ENCODE assay signal across 1 cellular context in the genomic region with DNA sequence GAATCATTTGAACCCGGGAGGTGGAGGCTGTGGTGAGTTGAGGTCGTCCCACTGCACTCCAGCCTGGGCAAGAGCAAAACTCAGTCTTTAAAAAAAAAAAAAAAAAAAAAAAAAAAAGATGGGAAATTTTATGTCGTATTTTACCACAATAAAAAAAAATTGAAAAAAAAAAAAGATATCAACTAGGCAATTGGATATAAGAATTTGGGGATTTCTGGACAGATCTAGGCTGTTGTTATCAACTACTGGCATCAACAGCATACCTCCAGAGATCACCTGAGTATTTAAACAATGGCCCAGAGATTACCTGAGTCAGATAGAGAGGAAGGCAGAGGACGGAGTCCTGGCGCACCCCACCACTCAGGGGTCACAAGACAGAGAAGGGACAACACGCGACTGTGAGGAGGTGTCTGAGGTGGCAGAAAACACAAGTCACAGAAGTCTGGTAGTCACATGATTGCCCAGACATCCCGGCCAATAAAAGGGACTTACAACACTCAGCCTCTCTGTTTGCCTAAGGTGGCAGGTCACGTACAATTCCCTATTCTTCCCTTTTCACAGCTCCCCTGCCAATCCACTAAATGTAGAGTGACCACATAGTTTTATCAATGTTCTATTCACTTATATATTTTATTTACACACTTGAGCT.
TF ChIP-seq lines count a peak whose summit lies in the region.

No MANE protein-coding gene starts in this region.

TF ChIP-seq in A549, 52 proteins besides CTCF, POLR2A, EP300 and RAD21:
- TF ChIP-seq REST (IDR thresholded peaks at IDR 0.05), result no peak
- no peak for TF ChIP-seq CHD4 (IDR thresholded peaks at IDR 0.05; ENCODE audit: borderline replicate concordance)
- no peak for TF ChIP-seq ZC3H11A (IDR thresholded peaks at IDR 0.05)
- no peak for TF ChIP-seq CBX8 (IDR thresholded peaks at IDR 0.05)
- no peak for TF ChIP-seq ZSCAN20 (CRISPR knock-in tag; IDR thresholded peaks at IDR 0.05)
- no peak for TF ChIP-seq CBX2 (IDR thresholded peaks at IDR 0.05; ENCODE audit: borderline replicate concordance, low read depth)
- TF ChIP-seq NFE2L2 (conservative IDR thresholded peaks at IDR 0.05; ENCODE audit: low read length), result no peak
- TF ChIP-seq EHF (CRISPR knock-in tag; IDR thresholded peaks at IDR 0.05), result no peak
- TF ChIP-seq CEBPB (IDR thresholded peaks at IDR 0.05), result no peak
- no peak for TF ChIP-seq USF2 (IDR thresholded peaks at IDR 0.05)
- TF ChIP-seq BCL3 (IDR thresholded peaks at IDR 0.05), result no peak
